16 cellular contexts compared by ENCODE assay signal in genomic region chr20:57695012-57695411, GRCh38. TPM values are rescaled to one million over a fixed set of nuclear protein-coding genes. Genes with fewer than 3 reads are reported as not detected.
DNase-seq lines count a peak whose midpoint lies in the region; ATAC-seq, FAIRE-seq and TF ChIP-seq lines count a peak whose summit lies in the region.
"Had no signal": no experiment of that assay in that cellular context is flagged by ENCODE, and none has a peak within 500 bp of the region (broad histone marks: within the 10 kb centered on the region; RNA-seq: fewer than 3 reads in every experiment).

No MANE protein-coding gene starts in this region.

- H3K27me3 ChIP-seq in BLaER1 = no peaks in the 10 kb centered on the region
- no peaks in the 10 kb centered on the region for H3K27me3 ChIP-seq in pancreas
- H3K27me3 ChIP-seq: BE2C, colonic mucosa, transverse colon had no signal

- no peak for TF ChIP-seq CTCF in chondrocyte (IDR thresholded peaks at IDR 0.05)
- TF ChIP-seq CTCF in pancreas (IDR thresholded peaks at IDR 0.05) = no peak
- no peak for TF ChIP-seq CTCF in progenitor cell of endocrine pancreas (IDR thresholded peaks at IDR 0.05; ENCODE audit: unreplicated experiment)

- 65 to 76% methylated on average over 11 of the region's 11 CpGs for WGBS in pancreas, 2 donors

- no peak overlapping the region for H3K4me3 ChIP-seq in BLaER1
- H3K4me3 ChIP-seq in pancreas = no peak overlapping the region
- H3K4me3 ChIP-seq: colonic mucosa, transverse colon had no signal

- H3K4me3 Mint-ChIP-seq in chondrocyte (ENCODE audit: unreplicated experiment) (no peak overlapping the region), progenitor cell of endocrine pancreas (ENCODE audit: low read depth) (no peak overlapping the region)

- H4K20me1 ChIP-seq in BLaER1 = peaks cover 100% of the 10 kb centered on the region

- H3K36me3 ChIP-seq in BLaER1 (no peaks in the 10 kb centered on the region; the same call in 1 of the 2 replicates), pancreas (no peaks in the 10 kb centered on the region)
- H3K36me3 ChIP-seq: BE2C, colonic mucosa, transverse colon had no signal

- FAIRE-seq in pancreas (lab: Jason Lieb, UNC) = no peak

- no peaks in the 10 kb centered on the region for H3K36me3 Mint-ChIP-seq in chondrocyte (ENCODE audit: low read depth)
- no peaks in the 10 kb centered on the region for H3K36me3 Mint-ChIP-seq in progenitor cell of endocrine pancreas (ENCODE audit: insufficient read depth)

- DNase-seq in LoVo (ENCODE audit: low spot score) = peak; percentile 83
- no peak for DNase-seq in chondrocyte (ENCODE audit: low spot score)
- DNase-seq in pancreas = peak in 5 of 6 donors; percentile 44 to 81 (median 70)
- DNase-seq in progenitor cell of endocrine pancreas (ENCODE audit: low spot score, unreplicated experiment) = no peak
- DNase-seq in T-helper 2 cell = no peak
- no peak for DNase-seq in hepatic stellate cell (ENCODE audit: low spot score)
- DNase-seq: activated CD8-positive, alpha-beta memory T cell treated with anti-CD3 and anti-CD28 coated beads, Interleukin-2, amount 50 U/mL, for 48 hours; BE2C; colonic mucosa; H7; NCI-H2107; SK-N-SH; transverse colon had no signal

- H3K9ac ChIP-seq in BLaER1 = no peak overlapping the region
- H3K9ac ChIP-seq: parathyroid adenoma, SK-N-SH had no signal

- H3K4me1 Mint-ChIP-seq in chondrocyte (ENCODE audit: low read depth) (peaks cover 95% of the 10 kb centered on the region), progenitor cell of endocrine pancreas (ENCODE audit: low read depth) (peaks cover 4% of the 10 kb centered on the region)

- H3K9me3 Mint-ChIP-seq in chondrocyte (ENCODE audit: low read depth) (no peaks in the 10 kb centered on the region), progenitor cell of endocrine pancreas (ENCODE audit: low read depth) (no peaks in the 10 kb centered on the region)

- intact Hi-C loops in pancreas (cut with DNase I) = no loop called here

- H3K27ac ChIP-seq in BLaER1 = peak overlapping the region; percentile 35
- peak overlapping the region; percentile 61 to 77 (median 71) for H3K27ac ChIP-seq in pancreas
- H3K27ac ChIP-seq: colonic mucosa, parathyroid adenoma, transverse colon had no signal

- H3K27me3 Mint-ChIP-seq in chondrocyte (ENCODE audit: low read depth) (no peaks in the 10 kb centered on the region), progenitor cell of endocrine pancreas (no peaks in the 10 kb centered on the region)

- H3K27ac Mint-ChIP-seq in chondrocyte (ENCODE audit: unreplicated experiment) (peak overlapping the region; percentile 79), progenitor cell of endocrine pancreas (no peak overlapping the region)

- ATAC-seq in pancreas = peak; percentile 63 to 78 (median 72)
- no peak for ATAC-seq in GM18498 (IDR thresholded peaks at IDR 0.05; ENCODE audit: unreplicated experiment)

- peak overlapping the region; percentile 81 for H3K4me2 ChIP-seq in BLaER1
- H3K4me2 ChIP-seq: SK-N-SH had no signal

- peaks cover 100% of the 10 kb centered on the region for H3K4me1 ChIP-seq in BLaER1
- H3K4me1 ChIP-seq in pancreas = peaks cover 4 to 6% (median 4%) of the 10 kb centered on the region in 3 donors

- H3K9me3 ChIP-seq in BLaER1 (no peaks in the 10 kb centered on the region), pancreas (no peaks in the 10 kb centered on the region)
- H3K9me3 ChIP-seq: BE2C, colonic mucosa, SK-N-SH, transverse colon had no signal

RNA-seq across cellular contexts. Expression of gene PMEPA1, which starts 14.8 kb away (rescaled TPM):
- total RNA-seq in chondrocyte (151 to 298 TPM (median 163 TPM) in 3 replicates), pancreas (10 to 100 TPM; 24.8 to 98.2 (median 33.6) TPM), progenitor cell of endocrine pancreas (9.1 and 9.2 TPM in 2 replicates)
- 10 to 100 TPM; 28.4 to 45.5 TPM for polyA plus RNA-seq in pancreas

Comparison
In these comparisons a context has a peak if more than half of its experiments do, and no peak if none do; other contexts are left out.
1. DNase-seq: peak in LoVo (single experiment) and pancreas (5 of 6); none in chondrocyte (single experiment), progenitor cell of endocrine pancreas (single experiment), T-helper 2 cell (0 of 5) and hepatic stellate cell (single experiment).